Comparison of ENCODE assay signal across 13 cellular contexts in genomic region chr10:42951486-42952251, GRCh38.
A peak's percentile ranks its signal among the peaks of the same experiment; 100 is the strongest.
DNase-seq lines count a peak whose midpoint lies in the region; ATAC-seq, FAIRE-seq and TF ChIP-seq lines count a peak whose summit lies in the region.
"Had no signal": no experiment of that assay in that cellular context is flagged by ENCODE, and none has a peak within 500 bp of the region (broad histone marks: within the 10 kb centered on the region; RNA-seq: fewer than 3 reads in every experiment).

No MANE protein-coding gene starts in this region.

- peaks cover 0 to 24% (median 0%) of the 10 kb centered on the region in 3 donors for H3K9me3 ChIP-seq in gastroesophageal sphincter
- no peaks in the 10 kb centered on the region for H3K9me3 ChIP-seq in effector memory CD4-positive, alpha-beta T cell (ENCODE audit: control insufficient read depth, low read length)

- H3K27ac Mint-ChIP-seq in MCF 10A (ENCODE audit: low read depth, unreplicated experiment): no peak overlapping the region
- H3K27ac Mint-ChIP-seq in T-helper 2 cell treated with Interferon-gamma antibody and Interleukin-4, amounts not matched to agents 5 μg/mL and 100 μg/mL, for 36 hours: no peak overlapping the region

- BruUV-seq in MCF 10A (replicated peaks; lab: Mats Ljungman, UMichigan): no TSS peak

- intact Hi-C loops in MCF 10A (cut with micrococcal nuclease): no loop called here

- FAIRE-seq in urothelium cell line (lab: Jason Lieb, UNC): peak; percentile 91
- FAIRE-seq: GM12878 had no signal

- POLR2A ChIA-PET in MCF 10A (lab: Yijun Ruan, JAX): interaction anchor here (0.6 kb wide), 1 partner anchor 48 kb away, joined by 3 read pairs; no protein-coding TSS in a partner anchor

- no peak for TF ChIP-seq POLR2A in gastroesophageal sphincter (IDR thresholded peaks at IDR 0.05)

- in situ Hi-C loops in T47D (cut with HindIII; ENCODE audit: low pct_unique_long_range_greater_than_20kb, low sequenced_read_pairs): no loop called here

- DNase-seq in T47D (ENCODE audit: low read depth in 1 of 2, low spot score in 1 of 2): peak; percentile 41 to 75
- DNase-seq in MCF 10A (ENCODE audit: unreplicated experiment): no peak
- peak; percentile 86 for DNase-seq in mesenteric fat pad (ENCODE audit: low spot score)
- DNase-seq in urothelium cell line (ENCODE audit: low spot score): peak; percentile 45
- no peak for DNase-seq in A172 (ENCODE audit: low spot score)
- DNase-seq in effector memory CD4-positive, alpha-beta T cell: no peak
- DNase-seq in T-helper 2 cell treated with Interferon-gamma antibody and Interleukin-4, amounts not matched to agents 5 μg/mL and 100 μg/mL, for 36 hours (ENCODE audit: low spot score): no peak
- DNase-seq: effector CD4-positive, alpha-beta T cell; NCI-H1930; stimulated activated CD4-positive, alpha-beta T cell treated with anti-CD3 and anti-CD28 coated beads, Interleukin-4, amount 100 ng/mL, for 24 hours; SW 1271 had no signal

- H3K4me1 Mint-ChIP-seq in MCF 10A (ENCODE audit: insufficient read depth, unreplicated experiment): no peaks in the 10 kb centered on the region
- no peaks in the 10 kb centered on the region for H3K4me1 Mint-ChIP-seq in T-helper 2 cell treated with Interferon-gamma antibody and Interleukin-4, amounts not matched to agents 5 μg/mL and 100 μg/mL, for 36 hours (ENCODE audit: low read depth)

- WGBS in gastroesophageal sphincter (ENCODE audit: low coverage in 1 of 2), 2 donors: 4% methylated on average over 5 of the region's 39 CpGs; no CpG with 5 or more reads in 1 of the 2 donors

- peaks cover 57% of the 10 kb centered on the region for H3K27me3 ChIP-seq in gastroesophageal sphincter
- no peaks in the 10 kb centered on the region for H3K27me3 ChIP-seq in effector memory CD4-positive, alpha-beta T cell (replicated peaks; ENCODE audit: control insufficient read depth, insufficient read depth, low read length, poor library complexity, severe bottlenecking)

- peak overlapping the region in 1 of 4 donors; percentile 23 for H3K27ac ChIP-seq in gastroesophageal sphincter
- no peak overlapping the region for H3K27ac ChIP-seq in effector memory CD4-positive, alpha-beta T cell (ENCODE audit: insufficient read depth, low read length, poor library complexity, severe bottlenecking)

- H3K27me3 Mint-ChIP-seq in MCF 10A (ENCODE audit: insufficient read depth, unreplicated experiment): no peaks in the 10 kb centered on the region
- no peaks in the 10 kb centered on the region for H3K27me3 Mint-ChIP-seq in T-helper 2 cell treated with Interferon-gamma antibody and Interleukin-4, amounts not matched to agents 5 μg/mL and 100 μg/mL, for 36 hours (ENCODE audit: low read depth)

- H3K9me3 Mint-ChIP-seq in MCF 10A (ENCODE audit: unreplicated experiment): peaks cover 16% of the 10 kb centered on the region
- no peaks in the 10 kb centered on the region for H3K9me3 Mint-ChIP-seq in T-helper 2 cell treated with Interferon-gamma antibody and Interleukin-4, amounts not matched to agents 5 μg/mL and 100 μg/mL, for 36 hours

- H3K4me3 Mint-ChIP-seq in MCF 10A (ENCODE audit: unreplicated experiment): no peak overlapping the region
- H3K4me3 Mint-ChIP-seq in T-helper 2 cell treated with Interferon-gamma antibody and Interleukin-4, amounts not matched to agents 5 μg/mL and 100 μg/mL, for 36 hours: no peak overlapping the region

- CTCF ChIA-PET in MCF 10A (lab: Yijun Ruan, JAX): interaction anchor here (0.6 kb wide), 1 partner anchor 89 kb away, joined by 3 read pairs; no protein-coding TSS in a partner anchor

- H3K4me1 ChIP-seq in gastroesophageal sphincter: peaks cover 0 to 13% (median 0%) of the 10 kb centered on the region in 3 donors
- no peaks in the 10 kb centered on the region for H3K4me1 ChIP-seq in effector memory CD4-positive, alpha-beta T cell (ENCODE audit: control insufficient read depth, insufficient read depth, low read length, poor library complexity, severe bottlenecking)

- TF ChIP-seq CTCF in MCF 10A (IDR thresholded peaks at IDR 0.05; ENCODE audit: unreplicated experiment) (no peak), gastroesophageal sphincter (IDR thresholded peaks at IDR 0.05) (no peak)

- ATAC-seq in gastroesophageal sphincter: peak; percentile 26
- ATAC-seq: GM12878 had no signal

- TF ChIP-seq EP300 in gastroesophageal sphincter (IDR thresholded peaks at IDR 0.05): no peak

- peak overlapping the region in 1 of 2 donors; percentile 5 for H3K4me3 ChIP-seq in gastroesophageal sphincter
- no peak overlapping the region for H3K4me3 ChIP-seq in effector memory CD4-positive, alpha-beta T cell (ENCODE audit: insufficient read depth, low read depth, low read length, poor library complexity, severe bottlenecking)
- H3K4me3 ChIP-seq: GM12878 had no signal

- no peaks in the 10 kb centered on the region for H3K36me3 Mint-ChIP-seq in MCF 10A (ENCODE audit: insufficient read depth, unreplicated experiment)
- no peaks in the 10 kb centered on the region for H3K36me3 Mint-ChIP-seq in T-helper 2 cell treated with Interferon-gamma antibody and Interleukin-4, amounts not matched to agents 5 μg/mL and 100 μg/mL, for 36 hours (ENCODE audit: low read depth)

- no peaks in the 10 kb centered on the region for H3K36me3 ChIP-seq in gastroesophageal sphincter
- H3K36me3 ChIP-seq in effector memory CD4-positive, alpha-beta T cell (ENCODE audit: control insufficient read depth, insufficient read depth, low read length): no peaks in the 10 kb centered on the region

Comparison
In these comparisons a context has a peak if more than half of its experiments do, and no peak if none do; other contexts are left out.
1. DNase-seq: peak in T47D (2 of 2), mesenteric fat pad (single experiment) and urothelium cell line (single experiment); none in MCF 10A (single experiment), A172 (single experiment), effector memory CD4-positive, alpha-beta T cell (0 of 3) and T-helper 2 cell treated with Interferon-gamma antibody and Interleukin-4, amounts not matched to agents 5 μg/mL and 100 μg/mL, for 36 hours (single experiment).